In genomic region chr18:74574916-74575315, GRCh38 we compare ENCODE assay signal across 2 cellular contexts.
TF ChIP-seq lines count a peak whose summit lies in the region.

No MANE protein-coding gene starts in this region.

TF ChIP-seq in WTC11, 78 proteins besides CTCF, POLR2A, EP300 and RAD21:
- TF ChIP-seq USF2 (CRISPR knock-in tag; IDR thresholded peaks at IDR 0.05): no peak
- TF ChIP-seq ZNF416 (CRISPR knock-in tag; IDR thresholded peaks at IDR 0.05): no peak

TF ChIP-seq in neural cell, 6 proteins besides CTCF, POLR2A, EP300 and RAD21:
- TF ChIP-seq SMC3 (conservative IDR thresholded peaks at IDR 0.05; ENCODE audit: poor library complexity): no peak
- TF ChIP-seq POLR2AphosphoS5 (IDR thresholded peaks at IDR 0.05): no peak
- TF ChIP-seq EZH2 (IDR thresholded peaks at IDR 0.05; ENCODE audit: borderline replicate concordance, insufficient read depth, low read length, poor library complexity, severe bottlenecking): no peak
- TF ChIP-seq MXI1 (conservative IDR thresholded peaks at IDR 0.05; ENCODE audit: poor library complexity, severe bottlenecking): no peak
- TF ChIP-seq REST (IDR thresholded peaks at IDR 0.05; ENCODE audit: borderline replicate concordance): no peak
- no peak for TF ChIP-seq TAF1 (IDR thresholded peaks at IDR 0.05; ENCODE audit: low read depth)
